ENCODE assay signal across 15 cellular contexts in genomic region chr7:97974552-97974951, GRCh38. TPM values are rescaled to one million over a fixed set of nuclear protein-coding genes. Genes with fewer than 3 reads are reported as not detected.
"Had no signal": no experiment of that assay in that cellular context is flagged by ENCODE, and none has a peak within 500 bp of the region (broad histone marks: within the 10 kb centered on the region; RNA-seq: fewer than 3 reads in every experiment).

No MANE protein-coding gene starts in this region.

RNA-seq across cellular contexts. Expression of gene OCM2, which starts 15.4 kb away (rescaled TPM):
- total RNA-seq: activated CD4-positive, alpha-beta T cell treated with anti-CD3 and anti-CD28 coated beads, Interleukin-2, amount 10 ng/mL, durations not matched to agents 24 days and 14 days; activated CD8-positive, alpha-beta memory T cell treated with anti-CD3 and anti-CD28 coated beads for 36 hours; activated CD8-positive, alpha-beta T cell treated with anti-CD3 and anti-CD28 coated beads for 36 hours; activated naive CD8-positive, alpha-beta T cell treated with anti-CD3 and anti-CD28 coated beads, Interleukin-2, amount 10 ng/mL, durations not matched to agents 7 days and 5 days; activated T-cell treated with anti-CD3 and anti-CD28 coated beads, Interleukin-2, amount 50 U/mL, for 72 hours; activated T-helper 2 cell treated with anti-CD3 and anti-CD28 coated beads, Interferon-gamma antibody, Interleukin-2, Interleukin-4, amounts not matched to agents 10 μg/mL and 5 μg/mL and 100 μg/mL, durations not matched to agents 14 hours and 24 hours and 36 hours; adrenal gland; astrocyte; body of pancreas; bronchial epithelial cell; M059J; OCI-LY7; SJCRH30; T-helper 1 cell treated with Interleukin-12 subunit alpha and Interleukin-12 subunit beta and Interleukin-4 antibody, amounts not matched to agents 30 ng/mL and 1 ng/mL, for 36 hours; T-helper 2 cell treated with Interferon-gamma antibody and Interleukin-4, amounts not matched to agents 100 ng/mL and 5 ng/mL, for 36 hours had no signal
